In genomic region chr7:139734395-139734794, GRCh38 we compare ENCODE assay signal across 11 cellular contexts. TPM values are rescaled to one million over a fixed set of nuclear protein-coding genes. Genes with fewer than 3 reads are reported as not detected.
A peak's percentile ranks its signal among the peaks of the same experiment; 100 is the strongest.
DNase-seq lines count a peak whose midpoint lies in the region; TF ChIP-seq lines count a peak whose summit lies in the region.
"Had no signal": no experiment of that assay in that cellular context is flagged by ENCODE, and none has a peak within 500 bp of the region (broad histone marks: within the 10 kb centered on the region; RNA-seq: fewer than 3 reads in every experiment).

No MANE protein-coding gene starts in this region.

- no CpG with 5 or more reads among the region's 2 CpGs for WGBS in mesenchymal stem cell
- WGBS in tibial nerve, 2 donors: 39 to 44% methylated on average over 2 of the region's 2 CpGs

- no peaks in the 10 kb centered on the region for H3K27me3 ChIP-seq in Peyer's patch
- H3K27me3 ChIP-seq in mesenchymal stem cell (ENCODE audit: control insufficient read depth in 1 of 2, insufficient read depth in 1 of 2, low read length in 2 of 2): no peaks in the 10 kb centered on the region
- H3K27me3 ChIP-seq in tibial nerve: no peaks in the 10 kb centered on the region
- H3K27me3 ChIP-seq in Karpas-422 (ENCODE audit: low read length): no peaks in the 10 kb centered on the region

- H3K27ac ChIP-seq in Peyer's patch (peak overlapping the region; percentile 8 to 66 (median 44)), epithelial cell of prostate (peak overlapping the region; percentile 81), mesenchymal stem cell (ENCODE audit: low read length, poor library complexity, severe bottlenecking) (peak overlapping the region; percentile 48), tibial nerve (peak overlapping the region; percentile 67 to 86 (median 76)), Karpas-422 (ENCODE audit: low read length) (no peak overlapping the region)

- H3K4me3 Mint-ChIP-seq in type B pancreatic cell: no peak overlapping the region
- H3K4me3 Mint-ChIP-seq: activated naive CD4-positive, alpha-beta T cell treated with anti-CD3 and anti-CD28 coated beads, Interleukin-2, amount 50 U/mL, for 24 hours had no signal

- no peak for TF ChIP-seq CTCF in Peyer's patch (IDR thresholded peaks at IDR 0.05)
- no peak for TF ChIP-seq CTCF in tibial nerve (IDR thresholded peaks at IDR 0.05)
- no peak for TF ChIP-seq CTCF in type B pancreatic cell (conservative IDR thresholded peaks at IDR 0.05)

- TF ChIP-seq POLR2A in Peyer's patch (IDR thresholded peaks at IDR 0.05) (no peak), tibial nerve (IDR thresholded peaks at IDR 0.05) (no peak)

- H3K9me3 Mint-ChIP-seq in type B pancreatic cell: no peaks in the 10 kb centered on the region
- H3K9me3 Mint-ChIP-seq: activated naive CD4-positive, alpha-beta T cell treated with anti-CD3 and anti-CD28 coated beads, Interleukin-2, amount 50 U/mL, for 24 hours had no signal

- peak in 2 of 3 donors; percentile 17 to 46 for DNase-seq in Peyer's patch
- peak; percentile 31 for DNase-seq in epithelial cell of prostate (ENCODE audit: low read depth, low spot score)
- peak; percentile 99 for DNase-seq in mesenchymal stem cell
- DNase-seq in tibial nerve (ENCODE audit: low spot score in 2 of 2): peak in 1 of 2 donors; percentile 73
- DNase-seq in type B pancreatic cell (ENCODE audit: extremely low spot score, unreplicated experiment): no peak
- DNase-seq in NCI-H2227 (lab: John Stamatoyannopoulos, UW; ENCODE audit: unreplicated experiment): no peak
- DNase-seq in Ammon's horn (ENCODE audit: low spot score): no peak
- no peak for DNase-seq in Karpas-422
- DNase-seq: NCI-H2029; stimulated activated CD4-positive, alpha-beta T cell treated with anti-CD3 and anti-CD28 coated beads, Interleukin-2, amount 100 ng/mL, for 48 hours had no signal

- peaks cover 20% of the 10 kb centered on the region for H3K36me3 Mint-ChIP-seq in type B pancreatic cell

- H3K27ac Mint-ChIP-seq in type B pancreatic cell: no peak overlapping the region
- H3K27ac Mint-ChIP-seq: activated naive CD4-positive, alpha-beta T cell treated with anti-CD3 and anti-CD28 coated beads, Interleukin-2, amount 50 U/mL, for 24 hours had no signal

- H3K4me1 ChIP-seq in Peyer's patch (peaks cover 0 to 30% (median 12%) of the 10 kb centered on the region in 4 donors), mesenchymal stem cell (ENCODE audit: control insufficient read depth, insufficient read depth, low read depth, low read length) (peaks cover 31% of the 10 kb centered on the region), tibial nerve (peaks cover 0 to 91% (median 65%) of the 10 kb centered on the region in 4 donors), Karpas-422 (ENCODE audit: low read length) (no peaks in the 10 kb centered on the region)

- H3K23ac ChIP-seq in mesenchymal stem cell (ENCODE audit: low read length in 2 of 2): no peak overlapping the region

- H3K18ac ChIP-seq in mesenchymal stem cell (ENCODE audit: low read depth in 1 of 2, low read length in 2 of 2): peak overlapping the region; percentile 25 to 75

- H3K9me3 ChIP-seq in Peyer's patch (no peaks in the 10 kb centered on the region), mesenchymal stem cell (ENCODE audit: control insufficient read depth, low read length) (no peaks in the 10 kb centered on the region), tibial nerve (no peaks in the 10 kb centered on the region), Karpas-422 (ENCODE audit: low read length) (no peaks in the 10 kb centered on the region)

- H2BK15ac ChIP-seq in mesenchymal stem cell (ENCODE audit: low read depth, poor library complexity, severe bottlenecking): no peak overlapping the region

- H2AFZ ChIP-seq in mesenchymal stem cell (ENCODE audit: low read depth, low read length) (no peak overlapping the region), Karpas-422 (ENCODE audit: low read length) (no peak overlapping the region)

- H4K20me1 ChIP-seq in Karpas-422 (ENCODE audit: insufficient read depth, low read depth, low read length): no peaks in the 10 kb centered on the region

- no peaks in the 10 kb centered on the region for H3K79me2 ChIP-seq in Karpas-422 (ENCODE audit: low read length)

- H2BK120ac ChIP-seq in mesenchymal stem cell (ENCODE audit: low read depth, low read length): peak overlapping the region; percentile 4

- no peaks in the 10 kb centered on the region for H3K27me3 Mint-ChIP-seq in type B pancreatic cell
- H3K27me3 Mint-ChIP-seq: activated naive CD4-positive, alpha-beta T cell treated with anti-CD3 and anti-CD28 coated beads, Interleukin-2, amount 50 U/mL, for 24 hours had no signal

- no peak overlapping the region for H2BK5ac ChIP-seq in mesenchymal stem cell (ENCODE audit: low read depth, low read length, poor library complexity, severe bottlenecking)

- H3K4me2 ChIP-seq in mesenchymal stem cell (ENCODE audit: low read length, poor library complexity, severe bottlenecking) (no peak overlapping the region), Karpas-422 (ENCODE audit: low read depth, low read length, poor library complexity, severe bottlenecking) (no peak overlapping the region)

- H3K79me1 ChIP-seq in mesenchymal stem cell (replicated peaks; ENCODE audit: low read length, poor library complexity, severe bottlenecking): no peaks in the 10 kb centered on the region

- H4K91ac ChIP-seq in mesenchymal stem cell (ENCODE audit: low read length): peak overlapping the region; percentile 22

- no peak overlapping the region for H3K14ac ChIP-seq in mesenchymal stem cell (ENCODE audit: low read length in 2 of 2)

- H3K36me3 ChIP-seq in Peyer's patch (no peaks in the 10 kb centered on the region), mesenchymal stem cell (ENCODE audit: control insufficient read depth in 1 of 2, insufficient read depth in 2 of 2, low read depth in 1 of 2, low read length in 2 of 2) (peaks cover 0 to 12% of the 10 kb centered on the region in 2 experiments), tibial nerve (peaks cover 0 to under 1% (median 0%) of the 10 kb centered on the region in 3 donors), Karpas-422 (ENCODE audit: insufficient read depth, low read length) (no peaks in the 10 kb centered on the region)

- H3K9ac ChIP-seq in mesenchymal stem cell (ENCODE audit: low read length) (peak overlapping the region; percentile 49), Karpas-422 (ENCODE audit: low read length) (no peak overlapping the region)

- H3K4ac ChIP-seq in mesenchymal stem cell (ENCODE audit: low read depth in 1 of 2, low read length in 2 of 2): peak overlapping the region in 1 of 2 experiments; percentile 49

- TF ChIP-seq EP300 in tibial nerve (IDR thresholded peaks at IDR 0.05): peak; percentile 97 to 99

- H3K4me3 ChIP-seq in Peyer's patch (no peak overlapping the region), mesenchymal stem cell (ENCODE audit: insufficient read depth in 1 of 2, low read depth in 1 of 2, low read length in 2 of 2) (no peak overlapping the region), tibial nerve (no peak overlapping the region), Karpas-422 (ENCODE audit: low read length) (no peak overlapping the region)

- no peak overlapping the region for H2AK5ac ChIP-seq in mesenchymal stem cell (ENCODE audit: low read length, severe bottlenecking)

- no peak overlapping the region for H4K8ac ChIP-seq in mesenchymal stem cell (ENCODE audit: low read length)

- H2BK12ac ChIP-seq in mesenchymal stem cell (ENCODE audit: low read length in 2 of 2): peak overlapping the region; percentile 56 to 80

- H3K9me2 ChIP-seq in Karpas-422 (replicated peaks; ENCODE audit: insufficient read depth, low read length): no peaks in the 10 kb centered on the region

- H3K4me1 Mint-ChIP-seq in type B pancreatic cell (ENCODE audit: unreplicated experiment): peaks cover 60% of the 10 kb centered on the region

RNA-seq across cellular contexts. Expression of gene HIPK2, which starts 43.4 kb away (rescaled TPM):
- total RNA-seq in Peyer's patch (10 to 100 TPM; 16.6 to 60.2 (median 35.1) TPM), tibial nerve (10 to 100 TPM; 24.9 to 41.1 (median 29.7) TPM), type B pancreatic cell (ENCODE audit: low replicate concordance) (84.7 and 89.1 TPM in 2 replicates)
- 89.2 TPM for polyA plus RNA-seq in mesenchymal stem cell (2013, experiment 1 of 2)
- 81.2 TPM for polyA plus RNA-seq in mesenchymal stem cell (2013, experiment 2 of 2)
- total RNA-seq in Karpas-422 (2014; rRNA removed; shearing (Covaris generic); ENCODE audit: low replicate concordance): not detected in 2 replicates

Comparison
In these comparisons a context has a peak if more than half of its experiments do, and no peak if none do; other contexts are left out.
1. DNase-seq: peak in Peyer's patch (2 of 3), epithelial cell of prostate (single experiment) and mesenchymal stem cell (single experiment); none in type B pancreatic cell (single experiment), NCI-H2227 (single experiment), Ammon's horn (single experiment) and Karpas-422 (single experiment).
2. RNA of gene HIPK2, which starts 43.4 kb away (total RNA-seq): 84.7 to 89.1 TPM in type B pancreatic cell, 16.6 to 60.2 TPM in Peyer's patch and 24.9 to 41.1 TPM in tibial nerve; not detected in Karpas-422; every median in the first group is over 10 times any median in the second.